ENCODE assay signal across 11 cellular contexts in genomic region chr6:3195695-3196497, GRCh38. TPM values are rescaled to one million over a fixed set of nuclear protein-coding genes. Genes with fewer than 3 reads are reported as not detected.
A peak's percentile ranks its signal among the peaks of the same experiment; 100 is the strongest.
DNase-seq lines count a peak whose midpoint lies in the region; ATAC-seq and TF ChIP-seq lines count a peak whose summit lies in the region.
"Had no signal": no experiment of that assay in that cellular context is flagged by ENCODE, and none has a peak within 500 bp of the region (broad histone marks: within the 10 kb centered on the region; RNA-seq: fewer than 3 reads in every experiment).

No MANE protein-coding gene starts in this region.

- H3K9me2 ChIP-seq in Karpas-422 (replicated peaks; ENCODE audit: insufficient read depth, low read length), result no peaks in the 10 kb centered on the region

- H3K4me1 ChIP-seq in A673 (ENCODE audit: insufficient read depth, low read length, poor library complexity, severe bottlenecking) (peaks cover 18% of the 10 kb centered on the region), Karpas-422 (ENCODE audit: low read length) (no peaks in the 10 kb centered on the region; the same call in 1 of the 2 replicates)

- H3K4me2 ChIP-seq in Karpas-422 (ENCODE audit: low read depth, low read length, poor library complexity, severe bottlenecking), result no peak overlapping the region

- H4K20me1 ChIP-seq in Karpas-422 (ENCODE audit: insufficient read depth, low read depth, low read length), result no peaks in the 10 kb centered on the region
- H4K20me1 ChIP-seq: BLaER1 treated with 17β-estradiol and CSF1 and Interleukin-3, amounts not matched to agents 10 nM and 100 nM had no signal

- ATAC-seq in HG03571 (IDR thresholded peaks at IDR 0.05; ENCODE audit: unreplicated experiment) (no peak), HG02642 (IDR thresholded peaks at IDR 0.05; ENCODE audit: poor library complexity, unreplicated experiment) (no peak)

- H3K4me3 ChIP-seq in A673 (ENCODE audit: low read depth, low read length, poor library complexity, severe bottlenecking) (no peak overlapping the region), Karpas-422 (ENCODE audit: low read length) (no peak overlapping the region), SK-N-MC (0 out of 2 replicates have a peak overlapping the region, but pooled peaks have one; percentile 11)
- H3K4me3 ChIP-seq: BLaER1 treated with 17β-estradiol and CSF1 and Interleukin-3, amounts not matched to agents 10 nM and 100 nM; esophagus squamous epithelium had no signal

- H3K27me3 ChIP-seq in A673 (replicated peaks; ENCODE audit: insufficient read depth, low read depth, low read length, poor library complexity) (no peaks in the 10 kb centered on the region), Karpas-422 (ENCODE audit: low read length) (no peaks in the 10 kb centered on the region)
- H3K27me3 ChIP-seq: BLaER1 treated with 17β-estradiol and CSF1 and Interleukin-3, amounts not matched to agents 10 nM and 100 nM; esophagus squamous epithelium had no signal

- no peaks in the 10 kb centered on the region for H3K36me3 ChIP-seq in A673 (ENCODE audit: insufficient read depth, low read length, poor library complexity, severe bottlenecking)
- no peaks in the 10 kb centered on the region for H3K36me3 ChIP-seq in Karpas-422 (ENCODE audit: insufficient read depth, low read length)
- H3K36me3 ChIP-seq in SK-N-MC (ENCODE audit: insufficient read depth, low read length), result no peaks in the 10 kb centered on the region
- H3K36me3 ChIP-seq: BLaER1 treated with 17β-estradiol and CSF1 and Interleukin-3, amounts not matched to agents 10 nM and 100 nM; esophagus squamous epithelium; neutrophil had no signal

- no TSS peak for BruUV-seq in A673 (replicated peaks; lab: Mats Ljungman, UMichigan)

- DNase-seq in A673 (ENCODE audit: low spot score) (peak; percentile 45), Karpas-422 (no peak), SK-N-MC (ENCODE audit: low read depth, low spot score) (no peak), iPS-NIHi7 (ENCODE audit: extremely low spot score) (peak; percentile 64), EL (no peak), NCI-H774 (lab: John Stamatoyannopoulos, UW) (no peak)
- DNase-seq: esophagus squamous epithelium had no signal

- peak; percentile 27; the same call in 1 of the 2 replicates for TF ChIP-seq CTCF in A673 (conservative IDR thresholded peaks at IDR 0.05; ENCODE audit: low read depth, low read length)

- intact Hi-C loops in A673 (cut with micrococcal nuclease; ENCODE audit: unreplicated experiment), result no loop called here

- H3K9me3 ChIP-seq in A673 (ENCODE audit: low read depth, low read length, poor library complexity, severe bottlenecking) (no peaks in the 10 kb centered on the region), Karpas-422 (ENCODE audit: low read length) (no peaks in the 10 kb centered on the region), SK-N-MC (ENCODE audit: low read depth, low read length) (no peaks in the 10 kb centered on the region)
- H3K9me3 ChIP-seq: esophagus squamous epithelium, neutrophil had no signal

- CTCF ChIA-PET in A673 (lab: Charles Lee), result no interaction called here

- POLR2A ChIA-PET in A673 (lab: Charles Lee; ENCODE audit: low non-redundant PET), result no interaction called here

- H3K9ac ChIP-seq in Karpas-422 (ENCODE audit: low read length) (no peak overlapping the region), SK-N-MC (ENCODE audit: insufficient read length) (no peak overlapping the region)
- H3K9ac ChIP-seq: BLaER1 treated with 17β-estradiol and CSF1 and Interleukin-3, amounts not matched to agents 10 nM and 100 nM had no signal

- H3K27ac ChIP-seq in A673 (ENCODE audit: low read depth, low read length, poor library complexity, severe bottlenecking), result peak overlapping the region; percentile 51
- no peak overlapping the region for H3K27ac ChIP-seq in Karpas-422 (ENCODE audit: low read length)
- no peak overlapping the region for H3K27ac ChIP-seq in SK-N-MC
- H3K27ac ChIP-seq: neutrophil had no signal

- H2AFZ ChIP-seq in Karpas-422 (ENCODE audit: low read length), result 0 out of 2 replicates have a peak overlapping the region, but pooled peaks have one; percentile 43

- H3K79me2 ChIP-seq in Karpas-422 (ENCODE audit: low read length), result no peaks in the 10 kb centered on the region

RNA-seq across cellular contexts. Expression of gene TUBB2B, which starts 31.6 kb away (rescaled TPM):
- total RNA-seq in A673 (2021), result 144 and 158 TPM in 2 replicates
- total RNA-seq in Karpas-422 (2014; rRNA removed; shearing (Covaris generic); ENCODE audit: low replicate concordance), result 0.34 TPM in 1 of 2 replicates, not detected in the other

RNA-seq across cellular contexts. Expression of gene TUBB2A, which starts 38.6 kb away (rescaled TPM):
- total RNA-seq in A673 (2021), result 93.9 and 112 TPM in 2 replicates
- 0.51 TPM in 1 of 2 replicates, not detected in the other for total RNA-seq in Karpas-422 (2014; rRNA removed; shearing (Covaris generic); ENCODE audit: low replicate concordance)

Comparison
In these comparisons a context has a peak if more than half of its experiments do, and no peak if none do; other contexts are left out.
1. DNase-seq: peak in A673 (single experiment) and iPS-NIHi7 (single experiment); none in Karpas-422 (single experiment), SK-N-MC (single experiment), EL (single experiment) and NCI-H774 (single experiment).
2. RNA of gene TUBB2B, which starts 31.6 kb away (total RNA-seq): 144 to 158 TPM in A673; 0.34 TPM in Karpas-422; every median in the first group is over 100 times any median in the second.
3. RNA of gene TUBB2A, which starts 38.6 kb away (total RNA-seq): 93.9 to 112 TPM in A673; 0.51 TPM in Karpas-422; every median in the first group is over 10 times any median in the second.